In the genomic region with DNA sequence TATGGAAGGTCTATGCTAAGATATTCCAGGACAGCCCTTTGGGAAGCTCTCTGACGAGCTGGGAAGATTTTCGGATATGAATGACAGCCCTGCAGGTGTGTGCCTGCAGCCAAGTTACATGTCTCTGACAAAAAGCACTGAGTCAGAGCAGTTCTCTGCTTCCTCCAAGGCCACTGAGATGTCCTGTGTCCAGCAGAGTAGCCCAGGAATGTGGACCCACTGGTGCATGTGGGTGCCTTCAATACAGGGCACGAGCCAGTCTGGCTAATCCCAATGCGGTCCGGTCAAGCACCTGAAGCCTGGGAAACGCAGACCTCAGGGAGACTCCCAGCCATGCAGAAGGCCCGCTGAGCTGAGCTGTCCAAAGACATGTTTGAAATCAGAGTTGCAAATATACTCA, we compare ENCODE assay signal across 21 cellular contexts.
A peak's percentile ranks its signal among the peaks of the same experiment; 100 is the strongest.
DNase-seq lines count a peak whose midpoint lies in the region; ATAC-seq and TF ChIP-seq lines count a peak whose summit lies in the region.
"Had no signal": no experiment of that assay in that cellular context is flagged by ENCODE, and none has a peak within 500 bp of the region (broad histone marks: within the 10 kb centered on the region; RNA-seq: fewer than 3 reads in every experiment).

No MANE protein-coding gene starts in this region.

- CTCF ChIA-PET in activated naive CD4-positive, alpha-beta T cell treated with anti-CD3 and anti-CD28 coated beads, Interleukin-2, amount 10 ng/mL, durations not matched to agents 7 days and 5 days (lab: Charles Lee): no interaction called here
- CTCF ChIA-PET in activated naive CD4-positive, alpha-beta T cell treated with anti-CD3 and anti-CD28 coated beads for 36 hours (lab: Charles Lee): no interaction called here

- H3K79me2 ChIP-seq in GM23248 (ENCODE audit: insufficient read depth): no peaks in the 10 kb centered on the region

- no peak for TF ChIP-seq EP300 in sigmoid colon (IDR thresholded peaks at IDR 0.05)

- H2AFZ ChIP-seq in GM23248: no peak overlapping the region

- no peak for TF ChIP-seq POLR2A in sigmoid colon (IDR thresholded peaks at IDR 0.05)

- H3K4me1 ChIP-seq in sigmoid colon (peaks cover 0 to 4% (median 0%) of the 10 kb centered on the region in 4 donors), GM23248 (ENCODE audit: insufficient read depth) (no peaks in the 10 kb centered on the region)
- H3K4me1 ChIP-seq: SJCRH30 had no signal

- no peak overlapping the region for H3K4me2 ChIP-seq in GM23248 (ENCODE audit: unreplicated experiment)

- H3K9me3 ChIP-seq in sigmoid colon (no peaks in the 10 kb centered on the region), GM23248 (ENCODE audit: low read depth) (no peaks in the 10 kb centered on the region)
- H3K9me3 ChIP-seq: SJCRH30 had no signal

- intact Hi-C loops in activated naive CD4-positive, alpha-beta T cell treated with anti-CD3 and anti-CD28 coated beads for 36 hours (cut with micrococcal nuclease): no loop called here
- intact Hi-C loops in sigmoid colon (cut with DNase I): no loop called here

- H3F3A ChIP-seq in GM23248 (ENCODE audit: insufficient read depth): no peaks in the 10 kb centered on the region

- H3K27me3 Mint-ChIP-seq in activated naive CD4-positive, alpha-beta T cell treated with anti-CD3 and anti-CD28 coated beads, Interleukin-2, amount 10 ng/mL, durations not matched to agents 7 days and 5 days: no peaks in the 10 kb centered on the region
- H3K27me3 Mint-ChIP-seq in activated naive CD4-positive, alpha-beta T cell treated with anti-CD3 and anti-CD28 coated beads for 36 hours (ENCODE audit: low read depth): no peaks in the 10 kb centered on the region
- H3K27me3 Mint-ChIP-seq in stimulated activated naive CD8-positive, alpha-beta T cell treated with anti-CD3 and anti-CD28 coated beads, Interleukin-15, amount 100 ng/mL, for 72 hours: peaks cover 18% of the 10 kb centered on the region
- H3K27me3 Mint-ChIP-seq in immature natural killer cell (ENCODE audit: low read depth in 3 of 3): peaks cover 0 to 2% (median 1%) of the 10 kb centered on the region in 3 donors
- H3K27me3 Mint-ChIP-seq: CD4-positive, alpha-beta T cell had no signal

- in situ Hi-C loops in GM23248 (cut with MboI): no loop called here

- no peak for TF ChIP-seq CTCF in sigmoid colon (IDR thresholded peaks at IDR 0.05)

- no peak overlapping the region for H3K9ac ChIP-seq in GM23248

- peak; percentile 3 for DNase-seq in activated naive CD4-positive, alpha-beta T cell treated with anti-CD3 and anti-CD28 coated beads, Interleukin-2, amount 10 ng/mL, durations not matched to agents 7 days and 5 days
- DNase-seq in activated naive CD4-positive, alpha-beta T cell treated with anti-CD3 and anti-CD28 coated beads for 36 hours: no peak
- DNase-seq in islet precursor cell: peak; percentile 45
- peak; percentile 33 for DNase-seq in sigmoid colon
- no peak for DNase-seq in stimulated activated naive CD8-positive, alpha-beta T cell treated with anti-CD3 and anti-CD28 coated beads, Interleukin-15, amount 100 ng/mL, for 72 hours
- no peak for DNase-seq in GM23248
- no peak for DNase-seq in immature natural killer cell
- DNase-seq: H7; KBM-7; MV-4-11; NCI-H1105; NCI-H1694; NCI-H2029 treated with DMSO at 0.1 percent for 48 hours; NCI-H446 treated with DMSO at 0.1 percent for 48 hours; NCI-H82; NK-92 treated with Interleukin-12 subunit alpha and Interleukin-12 subunit beta, amount 100 ng/mL, for 24 hours; PC-3; SJCRH30 had no signal

- no peak for ATAC-seq in stimulated activated naive CD8-positive, alpha-beta T cell treated with anti-CD3 and anti-CD28 coated beads, Interleukin-15, amount 100 ng/mL, for 72 hours
- ATAC-seq in HG02970 (IDR thresholded peaks at IDR 0.05; ENCODE audit: low FRiP score, unreplicated experiment): no peak
- ATAC-seq: PC-3, Right ventricle myocardium inferior had no signal

- no peak overlapping the region for H3K4me3 Mint-ChIP-seq in activated naive CD4-positive, alpha-beta T cell treated with anti-CD3 and anti-CD28 coated beads, Interleukin-2, amount 10 ng/mL, durations not matched to agents 7 days and 5 days
- no peak overlapping the region for H3K4me3 Mint-ChIP-seq in activated naive CD4-positive, alpha-beta T cell treated with anti-CD3 and anti-CD28 coated beads for 36 hours
- H3K4me3 Mint-ChIP-seq in stimulated activated naive CD8-positive, alpha-beta T cell treated with anti-CD3 and anti-CD28 coated beads, Interleukin-15, amount 100 ng/mL, for 72 hours: no peak overlapping the region
- H3K4me3 Mint-ChIP-seq in immature natural killer cell: no peak overlapping the region
- H3K4me3 Mint-ChIP-seq: CD4-positive, alpha-beta T cell had no signal

- no peaks in the 10 kb centered on the region for H3K9me2 ChIP-seq in GM23248 (ENCODE audit: insufficient read depth)

- no peaks in the 10 kb centered on the region for H4K20me1 ChIP-seq in GM23248 (ENCODE audit: insufficient read depth)

- no peaks in the 10 kb centered on the region for H3K4me1 Mint-ChIP-seq in activated naive CD4-positive, alpha-beta T cell treated with anti-CD3 and anti-CD28 coated beads, Interleukin-2, amount 10 ng/mL, durations not matched to agents 7 days and 5 days
- H3K4me1 Mint-ChIP-seq in activated naive CD4-positive, alpha-beta T cell treated with anti-CD3 and anti-CD28 coated beads for 36 hours (ENCODE audit: low read depth): no peaks in the 10 kb centered on the region
- no peaks in the 10 kb centered on the region for H3K4me1 Mint-ChIP-seq in stimulated activated naive CD8-positive, alpha-beta T cell treated with anti-CD3 and anti-CD28 coated beads, Interleukin-15, amount 100 ng/mL, for 72 hours
- no peaks in the 10 kb centered on the region for H3K4me1 Mint-ChIP-seq in immature natural killer cell

- no peaks in the 10 kb centered on the region for H3K36me3 Mint-ChIP-seq in activated naive CD4-positive, alpha-beta T cell treated with anti-CD3 and anti-CD28 coated beads, Interleukin-2, amount 10 ng/mL, durations not matched to agents 7 days and 5 days
- no peaks in the 10 kb centered on the region for H3K36me3 Mint-ChIP-seq in activated naive CD4-positive, alpha-beta T cell treated with anti-CD3 and anti-CD28 coated beads for 36 hours (ENCODE audit: low read depth)
- no peaks in the 10 kb centered on the region for H3K36me3 Mint-ChIP-seq in immature natural killer cell

- no peaks in the 10 kb centered on the region for H3K36me3 ChIP-seq in sigmoid colon
- H3K36me3 ChIP-seq in GM23248 (ENCODE audit: low read depth): no peaks in the 10 kb centered on the region
- H3K36me3 ChIP-seq: SJCRH30 had no signal

- no peak overlapping the region for H3K4me3 ChIP-seq in sigmoid colon
- H3K4me3 ChIP-seq in GM23248: no peak overlapping the region
- H3K4me3 ChIP-seq: SJCRH30 had no signal

- H3K27ac Mint-ChIP-seq in activated naive CD4-positive, alpha-beta T cell treated with anti-CD3 and anti-CD28 coated beads, Interleukin-2, amount 10 ng/mL, durations not matched to agents 7 days and 5 days: no peak overlapping the region
- H3K27ac Mint-ChIP-seq in activated naive CD4-positive, alpha-beta T cell treated with anti-CD3 and anti-CD28 coated beads for 36 hours: no peak overlapping the region
- H3K27ac Mint-ChIP-seq in stimulated activated naive CD8-positive, alpha-beta T cell treated with anti-CD3 and anti-CD28 coated beads, Interleukin-15, amount 100 ng/mL, for 72 hours: no peak overlapping the region
- no peak overlapping the region for H3K27ac Mint-ChIP-seq in immature natural killer cell
- H3K27ac Mint-ChIP-seq: CD4-positive, alpha-beta T cell had no signal

- H3K27ac ChIP-seq in sigmoid colon (no peak overlapping the region), GM23248 (no peak overlapping the region)
- H3K27ac ChIP-seq: SJCRH30 had no signal

- H3K9me3 Mint-ChIP-seq in activated naive CD4-positive, alpha-beta T cell treated with anti-CD3 and anti-CD28 coated beads, Interleukin-2, amount 10 ng/mL, durations not matched to agents 7 days and 5 days: peaks cover 5% of the 10 kb centered on the region
- no peaks in the 10 kb centered on the region for H3K9me3 Mint-ChIP-seq in activated naive CD4-positive, alpha-beta T cell treated with anti-CD3 and anti-CD28 coated beads for 36 hours
- H3K9me3 Mint-ChIP-seq in stimulated activated naive CD8-positive, alpha-beta T cell treated with anti-CD3 and anti-CD28 coated beads, Interleukin-15, amount 100 ng/mL, for 72 hours: no peaks in the 10 kb centered on the region
- H3K9me3 Mint-ChIP-seq in immature natural killer cell: no peaks in the 10 kb centered on the region
- H3K9me3 Mint-ChIP-seq: CD4-positive, alpha-beta T cell had no signal

- H3K27me3 ChIP-seq in sigmoid colon: no peaks in the 10 kb centered on the region
- no peaks in the 10 kb centered on the region for H3K27me3 ChIP-seq in GM23248 (replicated peaks; ENCODE audit: insufficient read depth)
- H3K27me3 ChIP-seq: SJCRH30 had no signal

- WGBS in sigmoid colon, 2 donors: 66 to 81% methylated on average over 7 of the region's 7 CpGs
- WGBS in GM23248 (ENCODE audit: low coverage in 1 of 2, low lambda C conversion rate in 2 of 2, missing lambda C conversion rate in 2 of 2), 2 experiments: 44 to 51% methylated on average over 7 of the region's 7 CpGs

Comparison
In these comparisons a context has a peak if more than half of its experiments do, and no peak if none do; other contexts are left out.
1. DNase-seq: peak in activated naive CD4-positive, alpha-beta T cell treated with anti-CD3 and anti-CD28 coated beads, Interleukin-2, amount 10 ng/mL, durations not matched to agents 7 days and 5 days (single experiment), islet precursor cell (single experiment) and sigmoid colon (single experiment); none in activated naive CD4-positive, alpha-beta T cell treated with anti-CD3 and anti-CD28 coated beads for 36 hours (single experiment), stimulated activated naive CD8-positive, alpha-beta T cell treated with anti-CD3 and anti-CD28 coated beads, Interleukin-15, amount 100 ng/mL, for 72 hours (0 of 2), GM23248 (single experiment) and immature natural killer cell (0 of 3).